10 cellular contexts compared by ENCODE assay signal in the genomic region with DNA sequence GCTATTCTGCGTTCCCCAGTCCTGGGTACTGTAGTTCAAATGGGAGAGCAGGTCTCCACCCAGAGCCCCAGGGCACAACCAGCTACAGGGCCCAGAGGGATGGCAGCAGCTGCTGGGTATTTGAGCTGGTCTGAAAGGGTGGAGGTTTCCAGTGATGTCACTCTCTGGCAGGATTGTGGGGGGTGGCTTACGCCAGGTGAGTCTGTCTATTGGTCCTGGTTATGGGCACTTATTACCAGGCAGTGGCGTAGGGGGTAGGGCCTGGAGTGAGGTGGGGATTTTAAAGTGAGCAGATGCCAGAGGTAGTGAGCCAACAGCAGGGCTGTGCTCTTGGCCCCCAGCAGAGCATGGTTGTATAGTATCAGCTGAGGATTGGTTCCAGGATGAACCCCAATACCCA. TPM values are rescaled to one million over a fixed set of nuclear protein-coding genes. Genes with fewer than 3 reads are reported as not detected.
DNase-seq lines count a peak whose midpoint lies in the region; ATAC-seq and TF ChIP-seq lines count a peak whose summit lies in the region.
"Had no signal": no experiment of that assay in that cellular context is flagged by ENCODE, and none has a peak within 500 bp of the region (broad histone marks: within the 10 kb centered on the region; RNA-seq: fewer than 3 reads in every experiment).

No MANE protein-coding gene starts in this region.

- TF ChIP-seq CTCF in Caco-2 (IDR thresholded peaks at IDR 0.05; ENCODE audit: insufficient read depth in 1 of 2, low read depth in 1 of 2, low read length in 1 of 2, severe bottlenecking in 1 of 2, unreplicated experiment in 1 of 2), result no peak
- no peak for TF ChIP-seq CTCF in HEK293 (tag by site-specific recombination; IDR thresholded peaks at IDR 0.05)
- TF ChIP-seq CTCF in smooth muscle cell (IDR thresholded peaks at IDR 0.05; ENCODE audit: borderline replicate concordance, insufficient read depth, poor library complexity, severe bottlenecking), result no peak

- peaks cover 14% of the 10 kb centered on the region for H3K4me1 Mint-ChIP-seq in Caco-2 (ENCODE audit: low read depth, unreplicated experiment)
- peaks cover 90% of the 10 kb centered on the region for H3K4me1 Mint-ChIP-seq in activated CD8-positive, alpha-beta T cell treated with anti-CD3 and anti-CD28 coated beads, Interleukin-2, amount 10 ng/mL, durations not matched to agents 7 days and 5 days (ENCODE audit: low read depth)

- H2BK120ac ChIP-seq in mesendoderm (ENCODE audit: low read depth, low read length), result no peak overlapping the region

- peak overlapping the region; percentile 6 for H3K4me3 Mint-ChIP-seq in Caco-2 (ENCODE audit: unreplicated experiment)
- no peak overlapping the region for H3K4me3 Mint-ChIP-seq in activated CD8-positive, alpha-beta T cell treated with anti-CD3 and anti-CD28 coated beads, Interleukin-2, amount 10 ng/mL, durations not matched to agents 7 days and 5 days

- H3K27me3 ChIP-seq in Caco-2 (replicated peaks; ENCODE audit: control insufficient read depth, insufficient read depth, low read length), result no peaks in the 10 kb centered on the region
- H3K27me3 ChIP-seq in mesendoderm (ENCODE audit: insufficient read depth, low read length, poor library complexity), result no peaks in the 10 kb centered on the region
- no peaks in the 10 kb centered on the region for H3K27me3 ChIP-seq in smooth muscle cell (ENCODE audit: low read depth)

- H2AK5ac ChIP-seq in mesendoderm (ENCODE audit: low read length), result no peak overlapping the region

- peaks cover 33% of the 10 kb centered on the region for H3K79me1 ChIP-seq in mesendoderm (ENCODE audit: low read length)

- no CpG with 5 or more reads among the region's 3 CpGs for WGBS in mesendoderm (ENCODE audit: extremely low coverage, insufficient coverage, low lambda C conversion rate)
- 93% methylated on average over 3 of the region's 3 CpGs for WGBS in smooth muscle cell (ENCODE audit: low lambda C conversion rate)

- no peak overlapping the region for H2BK15ac ChIP-seq in mesendoderm (replicated peaks; ENCODE audit: low read depth)

- H2BK5ac ChIP-seq in mesendoderm (ENCODE audit: low read length), result no peak overlapping the region

- intact Hi-C loops in Caco-2 (cut with micrococcal nuclease; ENCODE audit: unreplicated experiment), result no loop called here

- peaks cover 100% of the 10 kb centered on the region for H3K36me3 Mint-ChIP-seq in Caco-2 (ENCODE audit: insufficient read depth, unreplicated experiment)
- H3K36me3 Mint-ChIP-seq in activated CD8-positive, alpha-beta T cell treated with anti-CD3 and anti-CD28 coated beads, Interleukin-2, amount 10 ng/mL, durations not matched to agents 7 days and 5 days (ENCODE audit: low read depth), result peaks cover 79% of the 10 kb centered on the region

- H3K9me3 ChIP-seq in Caco-2 (no peaks in the 10 kb centered on the region), HEK293 (ENCODE audit: control insufficient read depth, insufficient read depth, low read depth, low read length) (no peaks in the 10 kb centered on the region), smooth muscle cell (replicated peaks; ENCODE audit: low read depth) (no peaks in the 10 kb centered on the region)
- H3K9me3 ChIP-seq: thoracic aorta had no signal

- no peak overlapping the region for H3K18ac ChIP-seq in mesendoderm (ENCODE audit: low read length)

- H3K4ac ChIP-seq in mesendoderm (ENCODE audit: low read depth, low read length), result no peak overlapping the region

- peak overlapping the region; percentile 59 for H3K27ac ChIP-seq in HEK293 (ENCODE audit: extremely low read depth, low read depth, low read length)
- no peak overlapping the region for H3K27ac ChIP-seq in mesendoderm (ENCODE audit: low read depth, low read length)
- no peak overlapping the region for H3K27ac ChIP-seq in smooth muscle cell (ENCODE audit: low read depth)
- H3K27ac ChIP-seq: thoracic aorta had no signal

- H3K9me3 Mint-ChIP-seq in Caco-2 (ENCODE audit: unreplicated experiment), result no peaks in the 10 kb centered on the region
- H3K9me3 Mint-ChIP-seq in activated CD8-positive, alpha-beta T cell treated with anti-CD3 and anti-CD28 coated beads, Interleukin-2, amount 10 ng/mL, durations not matched to agents 7 days and 5 days (ENCODE audit: insufficient read depth), result no peaks in the 10 kb centered on the region

- H3F3A ChIP-seq in smooth muscle cell (ENCODE audit: low read depth), result peaks cover 31% of the 10 kb centered on the region

- H3K27ac Mint-ChIP-seq in Caco-2 (ENCODE audit: unreplicated experiment), result peak overlapping the region; percentile 47
- peak overlapping the region; percentile 74 for H3K27ac Mint-ChIP-seq in activated CD8-positive, alpha-beta T cell treated with anti-CD3 and anti-CD28 coated beads, Interleukin-2, amount 10 ng/mL, durations not matched to agents 7 days and 5 days

- CTCF ChIA-PET in Caco-2 (lab: Charles Lee) (no interaction called here), HEK293 (lab: Yijun Ruan, JAX) (interaction anchor here (1.1 kb wide), 1 partner anchor 86 kb away, joined by 3 read pairs; no protein-coding TSS in a partner anchor)
- CTCF ChIA-PET in activated CD8-positive, alpha-beta T cell treated with anti-CD3 and anti-CD28 coated beads, Interleukin-2, amount 10 ng/mL, durations not matched to agents 7 days and 5 days (lab: Charles Lee), result no interaction called here

- POLR2A ChIA-PET in Caco-2 (lab: Charles Lee), result interaction anchor here (0.7 kb wide), 1 partner anchor 18 kb away, joined by 4 read pairs; no protein-coding TSS in a partner anchor
- POLR2A ChIA-PET in HEK293 (lab: Yijun Ruan, JAX), result interaction anchor here (0.5 to 2.7 kb wide), 7 partner anchors 10 to 220 kb away, joined by 3 to 9 read pairs (median 5); a partner anchor contains a TSS
- POLR2A ChIA-PET in activated CD8-positive, alpha-beta T cell treated with anti-CD3 and anti-CD28 coated beads, Interleukin-2, amount 10 ng/mL, durations not matched to agents 7 days and 5 days (lab: Charles Lee), result interaction anchor here (0.5 to 11.9 kb wide), 2 partner anchors 20 kb away, joined by 3 to 192 read pairs; a partner anchor contains a TSS

- BruUV-seq in Caco-2 (replicated peaks; lab: Mats Ljungman, UMichigan), result no TSS peak

- no peak for ATAC-seq in activated CD8-positive, alpha-beta T cell treated with anti-CD3 and anti-CD28 coated beads, Interleukin-2, amount 10 ng/mL, durations not matched to agents 7 days and 5 days

- H2AFZ ChIP-seq in smooth muscle cell (ENCODE audit: low read depth), result no peak overlapping the region

- no peak overlapping the region for H3K4me2 ChIP-seq in mesendoderm (ENCODE audit: low read length)
- H3K4me2 ChIP-seq in smooth muscle cell, result no peak overlapping the region

- H3K36me3 ChIP-seq in Caco-2 (ENCODE audit: control insufficient read depth, insufficient read depth, low read length) (peaks cover 26% of the 10 kb centered on the region), HEK293 (ENCODE audit: control insufficient read depth in 2 of 2, insufficient read depth in 1 of 2, low read length in 2 of 2) (peaks cover 97 to 98% of the 10 kb centered on the region in 2 experiments), mesendoderm (ENCODE audit: control insufficient read depth, insufficient read depth, low read length) (peaks cover 31% of the 10 kb centered on the region), smooth muscle cell (ENCODE audit: low read depth) (peaks cover 5% of the 10 kb centered on the region)

- peak overlapping the region; percentile 23 for H3K9ac ChIP-seq in mesendoderm (ENCODE audit: low read length)
- H3K9ac ChIP-seq in smooth muscle cell (ENCODE audit: low read depth), result no peak overlapping the region

- peaks cover 45% of the 10 kb centered on the region for H3K79me2 ChIP-seq in mesendoderm (ENCODE audit: control insufficient read depth, insufficient read depth, low read length)
- H3K79me2 ChIP-seq in smooth muscle cell (ENCODE audit: low read depth), result peaks cover 67% of the 10 kb centered on the region

- H4K20me1 ChIP-seq in smooth muscle cell (ENCODE audit: low read depth), result peaks cover 100% of the 10 kb centered on the region

- no peak overlapping the region for H3K23ac ChIP-seq in mesendoderm (ENCODE audit: low read length)

- H3K4me1 ChIP-seq in Caco-2, result peaks cover 31% of the 10 kb centered on the region
- H3K4me1 ChIP-seq in HEK293 (ENCODE audit: control insufficient read depth, insufficient read depth, low read length), result peaks cover 27% of the 10 kb centered on the region
- peaks cover 8% of the 10 kb centered on the region for H3K4me1 ChIP-seq in mesendoderm (ENCODE audit: control insufficient read depth, low read depth, low read length)
- peaks cover 13% of the 10 kb centered on the region for H3K4me1 ChIP-seq in smooth muscle cell (ENCODE audit: low read depth)

- H4K5ac ChIP-seq in mesendoderm (ENCODE audit: low read length), result no peak overlapping the region

- no peak overlapping the region for H3K56ac ChIP-seq in mesendoderm (ENCODE audit: low read length)

- H3K4me3 ChIP-seq in Caco-2 (ENCODE audit: low read depth, low read length) (no peak overlapping the region), HEK293 (ENCODE audit: low read depth, low read length) (no peak overlapping the region), mesendoderm (ENCODE audit: low read length) (no peak overlapping the region), smooth muscle cell (no peak overlapping the region)
- H3K4me3 ChIP-seq: thoracic aorta had no signal

- no peak overlapping the region for H4K8ac ChIP-seq in mesendoderm (ENCODE audit: low read depth, low read length)

- DNase-seq in Caco-2 (peak in 1 of 2 experiments; percentile 45), mesendoderm (no peak), SKM-1 treated with dmso at 0.1 percent for 144 hours (lab: John Stamatoyannopoulos, UW; ENCODE audit: unreplicated experiment) (no peak), smooth muscle cell (lab: John Stamatoyannopoulos, UW; ENCODE audit: unreplicated experiment) (no peak), DMS153 (lab: John Stamatoyannopoulos, UW) (no peak), NCI-H1092 (lab: John Stamatoyannopoulos, UW) (no peak)
- no peak for DNase-seq in activated CD8-positive, alpha-beta T cell treated with anti-CD3 and anti-CD28 coated beads, Interleukin-2, amount 10 ng/mL, durations not matched to agents 7 days and 5 days
- DNase-seq: cortex of kidney had no signal

- no peaks in the 10 kb centered on the region for H3K27me3 Mint-ChIP-seq in Caco-2 (ENCODE audit: insufficient read depth, unreplicated experiment)
- no peaks in the 10 kb centered on the region for H3K27me3 Mint-ChIP-seq in activated CD8-positive, alpha-beta T cell treated with anti-CD3 and anti-CD28 coated beads, Interleukin-2, amount 10 ng/mL, durations not matched to agents 7 days and 5 days (ENCODE audit: low read depth)

RNA-seq across cellular contexts. Expression of a gene that starts 6.2 kb away (rescaled TPM):
- total RNA-seq in Caco-2 (2022) (3,297 and 3,418 TPM in 2 replicates), smooth muscle cell (970 and 1,345 TPM in 2 replicates)
- total RNA-seq in activated CD8-positive, alpha-beta T cell treated with anti-CD3 and anti-CD28 coated beads, Interleukin-2, amount 10 ng/mL, durations not matched to agents 7 days and 5 days, result 1,000 to 10,000 TPM; 3,024 to 3,056 TPM
- polyA plus RNA-seq in mesendoderm (2013, experiment 1 of 2), result 3,019 TPM
- polyA plus RNA-seq in mesendoderm (2013, experiment 2 of 2), result 2,972 TPM
- polyA plus RNA-seq in smooth muscle cell, result 2,105 and 2,361 TPM in 2 replicates

RNA-seq across cellular contexts. Expression of a gene that starts 10.8 kb away (rescaled TPM):
- 0.82 TPM in 1 of 2 replicates, not detected in the other for total RNA-seq in Caco-2 (2022)
- total RNA-seq in activated CD8-positive, alpha-beta T cell treated with anti-CD3 and anti-CD28 coated beads, Interleukin-2, amount 10 ng/mL, durations not matched to agents 7 days and 5 days, result 10 to 100 TPM; 17.4 to 21.5 TPM
- polyA plus RNA-seq in mesendoderm (2013, experiment 1 of 2), result 0.41 TPM
- polyA plus RNA-seq in mesendoderm (2013, experiment 2 of 2), result 0.46 TPM
- total RNA-seq in smooth muscle cell, result not detected in 2 replicates
- polyA plus RNA-seq in smooth muscle cell, result 0.28 and 0.41 TPM in 2 replicates
- total RNA-seq: thoracic aorta had no signal

RNA-seq across cellular contexts. Expression of a gene that starts 16.7 kb away (rescaled TPM):
- 60.2 and 63.5 TPM in 2 replicates for total RNA-seq in Caco-2 (2022)
- 100 to 1,000 TPM; 515 to 537 TPM for total RNA-seq in activated CD8-positive, alpha-beta T cell treated with anti-CD3 and anti-CD28 coated beads, Interleukin-2, amount 10 ng/mL, durations not matched to agents 7 days and 5 days
- polyA plus RNA-seq in mesendoderm (2013, experiment 1 of 2), result 38.0 TPM
- 36.4 TPM for polyA plus RNA-seq in mesendoderm (2013, experiment 2 of 2)
- total RNA-seq in smooth muscle cell, result 24.2 and 24.3 TPM in 2 replicates
- 69.6 and 78.6 TPM in 2 replicates for polyA plus RNA-seq in smooth muscle cell

RNA-seq across cellular contexts. Expression of a gene that starts 21.4 kb away (rescaled TPM):
- total RNA-seq in Caco-2 (2022), result not detected in 2 replicates
- total RNA-seq in activated CD8-positive, alpha-beta T cell treated with anti-CD3 and anti-CD28 coated beads, Interleukin-2, amount 10 ng/mL, durations not matched to agents 7 days and 5 days, result not detected
- polyA plus RNA-seq in mesendoderm (2013, experiment 1 of 2), result not detected
- polyA plus RNA-seq in mesendoderm (2013, experiment 2 of 2), result not detected
- not detected in 2 replicates for total RNA-seq in smooth muscle cell
- not detected in 2 replicates for polyA plus RNA-seq in smooth muscle cell
- total RNA-seq: thoracic aorta had no signal

RNA-seq across cellular contexts. Expression of a gene that starts 21.8 kb away (rescaled TPM):
- total RNA-seq in Caco-2 (2022) (not detected in 2 replicates), smooth muscle cell (not detected in 2 replicates)
- total RNA-seq in activated CD8-positive, alpha-beta T cell treated with anti-CD3 and anti-CD28 coated beads, Interleukin-2, amount 10 ng/mL, durations not matched to agents 7 days and 5 days, result not detected
- polyA plus RNA-seq in mesendoderm (2013, experiment 1 of 2), result not detected
- polyA plus RNA-seq in mesendoderm (2013, experiment 2 of 2), result not detected
- not detected in 2 replicates for polyA plus RNA-seq in smooth muscle cell
- total RNA-seq: thoracic aorta had no signal

Comparison
In these comparisons a context has a peak if more than half of its experiments do, and no peak if none do; other contexts are left out.
1. RNA of a gene that starts 10.8 kb away (total RNA-seq): 17.4 to 21.5 TPM in activated CD8-positive, alpha-beta T cell treated with anti-CD3 and anti-CD28 coated beads, Interleukin-2, amount 10 ng/mL, durations not matched to agents 7 days and 5 days; 0.82 TPM in Caco-2 and not detected in smooth muscle cell; every median in the first group is over 10 times any median in the second.